ENCODE assay signal across 8 cellular contexts in the genomic region with DNA sequence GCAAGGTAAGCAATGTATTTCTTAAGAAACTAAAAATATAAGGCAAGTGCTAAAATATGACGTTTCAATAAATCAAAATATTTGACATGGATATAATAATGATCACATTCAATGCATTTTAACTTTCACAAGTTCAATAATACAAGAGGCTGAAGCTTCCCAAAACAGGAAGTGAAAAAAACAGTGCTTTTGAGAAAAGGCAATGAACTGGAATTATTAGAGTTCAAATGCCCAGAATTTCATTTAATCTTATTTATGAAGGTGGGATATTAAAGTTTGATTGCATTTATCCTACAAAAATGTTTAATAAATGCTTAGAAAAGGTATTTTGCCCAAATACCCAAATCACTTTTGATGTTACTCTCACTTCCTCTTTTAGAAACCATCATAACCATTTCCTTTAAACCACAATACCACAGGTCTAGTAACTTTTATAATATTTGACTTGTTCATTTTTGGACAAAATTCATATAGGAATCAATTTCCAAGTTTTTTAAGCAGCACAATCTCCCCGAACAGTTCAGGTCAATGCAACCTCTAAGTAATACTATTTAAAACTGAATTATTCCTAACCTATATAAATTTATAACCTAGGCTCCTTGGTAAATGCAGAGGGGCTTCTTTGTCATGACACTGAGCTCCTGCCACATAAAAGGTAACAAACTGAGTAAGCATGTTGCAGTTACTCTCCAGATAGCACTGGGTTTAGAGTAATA. TPM values are rescaled to one million over a fixed set of nuclear protein-coding genes. Genes with fewer than 3 reads are reported as not detected.
DNase-seq lines count a peak whose midpoint lies in the region; ATAC-seq and TF ChIP-seq lines count a peak whose summit lies in the region.

No MANE protein-coding gene starts in this region.

- peak overlapping the region; percentile 89 for H3K4me3 Mint-ChIP-seq in Caco-2 (ENCODE audit: unreplicated experiment)
- H3K4me3 Mint-ChIP-seq in naive thymus-derived CD4-positive, alpha-beta T cell, result peak overlapping the region in 8 of 10 donors; percentile 37 to 95 (median 81)

- H3K36me3 ChIP-seq in Caco-2 (ENCODE audit: control insufficient read depth, insufficient read depth, low read length) (no peaks in the 10 kb centered on the region), body of pancreas (replicated peaks in 1 of 2; ENCODE audit: insufficient read depth in 1 of 2, low read depth in 2 of 2) (no peaks in the 10 kb centered on the region)
- H3K36me3 ChIP-seq in naive thymus-derived CD4-positive, alpha-beta T cell (ENCODE audit: control insufficient read depth in 2 of 3, insufficient read depth in 3 of 3, low read length in 3 of 3), result no peaks in the 10 kb centered on the region

- TF ChIP-seq POLR2A in body of pancreas (IDR thresholded peaks at IDR 0.05), result no peak

- BruUV-seq in Caco-2 (replicated peaks; lab: Mats Ljungman, UMichigan), result no TSS peak

- peak overlapping the region; percentile 91 for H3K27ac Mint-ChIP-seq in Caco-2 (ENCODE audit: unreplicated experiment)
- peak overlapping the region in 1 of 9 donors; percentile 17 for H3K27ac Mint-ChIP-seq in naive thymus-derived CD4-positive, alpha-beta T cell

- H3K36me3 Mint-ChIP-seq in Caco-2 (ENCODE audit: insufficient read depth, unreplicated experiment), result peaks cover 17% of the 10 kb centered on the region
- no peaks in the 10 kb centered on the region for H3K36me3 Mint-ChIP-seq in naive thymus-derived CD4-positive, alpha-beta T cell

- CTCF ChIA-PET in Caco-2 (lab: Charles Lee), result interaction anchor here (0.7 kb wide), 1 partner anchor 22 kb away, joined by 3 read pairs; no protein-coding TSS in a partner anchor
- CTCF ChIA-PET in naive thymus-derived CD4-positive, alpha-beta T cell (lab: Charles Lee), result no interaction called here

- H3K4me3 ChIP-seq in Caco-2 (ENCODE audit: low read depth, low read length), result peak overlapping the region; percentile 99
- no peak overlapping the region for H3K4me3 ChIP-seq in body of pancreas
- no peak overlapping the region for H3K4me3 ChIP-seq in naive thymus-derived CD4-positive, alpha-beta T cell (ENCODE audit: low read length)

- intact Hi-C loops in Caco-2 (cut with micrococcal nuclease; ENCODE audit: unreplicated experiment) (no loop called here), body of pancreas (cut with DNase I) (no loop called here)
- intact Hi-C loops in naive thymus-derived CD4-positive, alpha-beta T cell (cut with micrococcal nuclease), result loop anchor here (2.0 to 10.0 kb wide), 3 partner anchors 55 to 1144 kb away; a partner anchor contains a TSS

- no peaks in the 10 kb centered on the region for H3K9me3 Mint-ChIP-seq in Caco-2 (ENCODE audit: unreplicated experiment)
- H3K9me3 Mint-ChIP-seq in naive thymus-derived CD4-positive, alpha-beta T cell, result no peaks in the 10 kb centered on the region

- no peaks in the 10 kb centered on the region; the same call in 1 of the 2 replicates for H3K27me3 ChIP-seq in Caco-2 (replicated peaks; ENCODE audit: control insufficient read depth, insufficient read depth, low read length)
- no peaks in the 10 kb centered on the region for H3K27me3 ChIP-seq in body of pancreas
- H3K27me3 ChIP-seq in naive thymus-derived CD4-positive, alpha-beta T cell (ENCODE audit: control insufficient read depth in 2 of 2, insufficient read depth in 2 of 2, low read length in 2 of 2), result peaks cover 3 to 28% of the 10 kb centered on the region in 2 donors

- peak overlapping the region; percentile 11 to 99 (median 94) for H3K27ac ChIP-seq in body of pancreas
- no peak overlapping the region for H3K27ac ChIP-seq in naive thymus-derived CD4-positive, alpha-beta T cell (ENCODE audit: low read depth, low read length)

- no peak for DNase-seq in Caco-2
- no peak for DNase-seq in body of pancreas
- peak in 6 of 9 donors; percentile 41 to 63 (median 57) for DNase-seq in naive thymus-derived CD4-positive, alpha-beta T cell
- DNase-seq in EL, result no peak
- DNase-seq in hypothalamus (lab: John Stamatoyannopoulos, UW), result no peak
- no peak for DNase-seq in foreskin melanocyte

- POLR2A ChIA-PET in Caco-2 (lab: Charles Lee), result interaction anchor here (0.6 kb wide), 1 partner anchor 40 kb away, joined by 4 read pairs; no protein-coding TSS in a partner anchor
- POLR2A ChIA-PET in naive thymus-derived CD4-positive, alpha-beta T cell (lab: Charles Lee), result no interaction called here

- H3K4me1 Mint-ChIP-seq in Caco-2 (ENCODE audit: low read depth, unreplicated experiment), result peaks cover 27% of the 10 kb centered on the region
- H3K4me1 Mint-ChIP-seq in naive thymus-derived CD4-positive, alpha-beta T cell, result peaks cover 24 to 37% (median 35%) of the 10 kb centered on the region in 7 donors

- H3K27me3 Mint-ChIP-seq in Caco-2 (ENCODE audit: insufficient read depth, unreplicated experiment), result no peaks in the 10 kb centered on the region
- peaks cover 51 to 80% (median 60%) of the 10 kb centered on the region in 5 donors for H3K27me3 Mint-ChIP-seq in naive thymus-derived CD4-positive, alpha-beta T cell

- no peak for TF ChIP-seq CTCF in Caco-2 (IDR thresholded peaks at IDR 0.05; ENCODE audit: insufficient read depth in 1 of 2, low read depth in 1 of 2, low read length in 1 of 2, severe bottlenecking in 1 of 2, unreplicated experiment in 1 of 2)
- no peak for TF ChIP-seq CTCF in body of pancreas (IDR thresholded peaks at IDR 0.05)

- 6 to 9% methylated on average over 2 of the region's 2 CpGs for WGBS in body of pancreas, 2 donors

- H3K4me1 ChIP-seq in Caco-2 (peaks cover 23% of the 10 kb centered on the region), body of pancreas (peaks cover 58% of the 10 kb centered on the region)
- peaks cover 26% of the 10 kb centered on the region in 2 donors for H3K4me1 ChIP-seq in naive thymus-derived CD4-positive, alpha-beta T cell (ENCODE audit: control insufficient read depth in 2 of 2, insufficient read depth in 2 of 2, low read length in 2 of 2)

- ATAC-seq in GM19452 (IDR thresholded peaks at IDR 0.05; ENCODE audit: unreplicated experiment) (peak; percentile 57), HG03457 (IDR thresholded peaks at IDR 0.05; ENCODE audit: unreplicated experiment) (peak; percentile 42), body of pancreas (no peak)
- no peak for ATAC-seq in naive thymus-derived CD4-positive, alpha-beta T cell

- H3K9me3 ChIP-seq in Caco-2 (no peaks in the 10 kb centered on the region), body of pancreas (no peaks in the 10 kb centered on the region)
- no peaks in the 10 kb centered on the region for H3K9me3 ChIP-seq in naive thymus-derived CD4-positive, alpha-beta T cell (ENCODE audit: control insufficient read depth in 2 of 3, low read length in 3 of 3)

RNA-seq across cellular contexts. Expression of a gene that starts 2.1 kb away (rescaled TPM):
- total RNA-seq in Caco-2 (2022), result 154 and 162 TPM in 2 replicates
- 10 to 100 TPM; 19.8 to 59.9 TPM for total RNA-seq in body of pancreas
- total RNA-seq in naive thymus-derived CD4-positive, alpha-beta T cell, result 1 to 10 TPM; 2.4 to 4.1 (median 2.7) TPM
- under 1 TPM; 0.31 to 0.57 TPM for polyA plus RNA-seq in naive thymus-derived CD4-positive, alpha-beta T cell

RNA-seq across cellular contexts. Expression of a gene that starts 42.4 kb away (rescaled TPM):
- 3.6 and 3.9 TPM in 2 replicates for total RNA-seq in Caco-2 (2022)
- 1 to 10 TPM; 1.6 to 2.0 TPM for total RNA-seq in body of pancreas
- total RNA-seq in naive thymus-derived CD4-positive, alpha-beta T cell, result 1 to 10 TPM in 4 of 5 experiments, under 1 TPM in 1; 0.92 to 3.3 (median 1.2) TPM
- polyA plus RNA-seq in naive thymus-derived CD4-positive, alpha-beta T cell, result under 1 TPM; 0.66 to 0.99 TPM

Comparison
In these comparisons a context has a peak if more than half of its experiments do, and no peak if none do; other contexts are left out.
1. DNase-seq: peak in naive thymus-derived CD4-positive, alpha-beta T cell (6 of 9); none in Caco-2 (0 of 2), body of pancreas (0 of 4), EL (single experiment), hypothalamus (0 of 51) and foreskin melanocyte (single experiment).
2. ATAC-seq: peak in GM19452 (single experiment) and HG03457 (single experiment); none in body of pancreas (single experiment) and naive thymus-derived CD4-positive, alpha-beta T cell (single experiment).
3. RNA of a gene that starts 2.1 kb away (total RNA-seq): 154 to 162 TPM in Caco-2 and 19.8 to 59.9 TPM in body of pancreas; 2.4 to 4.1 TPM in naive thymus-derived CD4-positive, alpha-beta T cell; every median in the first group is over 4 times any median in the second.
4. intact Hi-C loops: an anchor here in naive thymus-derived CD4-positive, alpha-beta T cell (2.0 to 10.0 kb wide); none called in Caco-2 and body of pancreas.